Comparison of ENCODE assay signal across 24 cellular contexts in the genomic region with DNA sequence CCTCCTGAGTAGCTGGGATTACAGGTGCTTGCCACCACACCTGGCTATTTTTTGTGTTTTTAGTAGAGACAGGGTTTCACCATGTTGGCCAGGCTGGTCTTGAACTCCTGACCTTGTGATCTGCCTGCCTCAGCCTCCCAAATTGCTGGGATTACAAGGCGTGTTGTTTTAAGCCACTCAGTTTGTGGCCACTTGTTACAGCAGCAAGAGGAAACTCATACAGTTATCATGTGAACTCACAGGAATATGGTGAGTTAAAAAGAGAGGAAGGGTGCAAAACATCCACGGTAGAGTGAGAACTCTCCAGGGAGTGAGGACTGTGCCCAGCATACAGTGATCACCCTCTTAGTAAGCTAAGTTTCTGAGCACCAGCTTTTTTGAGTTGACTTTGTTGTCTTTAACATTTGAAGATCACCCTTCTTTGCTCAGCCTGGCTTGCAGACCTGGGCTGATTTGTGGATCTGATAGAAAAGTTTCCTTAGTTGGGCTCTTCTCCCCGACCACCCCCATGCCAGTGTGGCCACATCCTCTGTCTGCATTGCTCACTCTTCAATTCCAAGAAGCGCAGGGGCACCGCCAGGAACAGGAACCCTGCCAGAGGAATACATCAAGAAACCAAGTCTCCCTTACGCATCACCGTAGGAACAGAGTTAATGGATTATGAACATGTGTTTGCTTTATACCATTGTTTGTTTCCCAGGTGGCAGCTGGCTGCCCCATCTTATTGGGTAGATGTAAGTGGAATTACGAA. TPM values are rescaled to one million over a fixed set of nuclear protein-coding genes. Genes with fewer than 3 reads are reported as not detected.
DNase-seq lines count a peak whose midpoint lies in the region; ATAC-seq, FAIRE-seq and TF ChIP-seq lines count a peak whose summit lies in the region.
"Had no signal": no experiment of that assay in that cellular context is flagged by ENCODE, and none has a peak within 500 bp of the region (broad histone marks: within the 10 kb centered on the region; RNA-seq: fewer than 3 reads in every experiment).

No MANE protein-coding gene starts in this region.

- H3K4me1 Mint-ChIP-seq in brain: peaks cover 65% of the 10 kb centered on the region
- H3K4me1 Mint-ChIP-seq in CD4-positive, alpha-beta memory T cell: peaks cover 4 to 25% (median 15%) of the 10 kb centered on the region in 4 donors
- H3K4me1 Mint-ChIP-seq: B cell had no signal

- no peak overlapping the region for H2AFZ ChIP-seq in HepG2 (ENCODE audit: low read length)

- in situ Hi-C loops in HepG2 (cut with HindIII; ENCODE audit: extremely low pct_ligation_motif_present, low pct_unique_long_range_greater_than_20kb): no loop called here

- peaks cover 0 to 7% (median 0%) of the 10 kb centered on the region in 5 experiments for H3K9me3 Mint-ChIP-seq in brain
- peaks cover 0 to under 1% (median 0%) of the 10 kb centered on the region in 8 donors for H3K9me3 Mint-ChIP-seq in CD4-positive, alpha-beta memory T cell

- no peaks in the 10 kb centered on the region for H3K36me3 ChIP-seq in HepG2 (replicated peaks in 1 of 2; ENCODE audit: control insufficient read depth in 1 of 2, insufficient read depth in 2 of 2, low read length in 2 of 2)
- H3K36me3 ChIP-seq in right lobe of liver: no peaks in the 10 kb centered on the region
- peaks cover 63% of the 10 kb centered on the region for H3K36me3 ChIP-seq in CD4-positive, alpha-beta memory T cell (ENCODE audit: insufficient read depth, low read length)
- H3K36me3 ChIP-seq: adrenal gland, stomach, upper lobe of left lung had no signal

- H3K36me3 Mint-ChIP-seq in brain: no peaks in the 10 kb centered on the region
- H3K36me3 Mint-ChIP-seq in CD4-positive, alpha-beta memory T cell: peaks cover 49 to 50% of the 10 kb centered on the region in 2 donors

- POLR2A ChIA-PET in HepG2 (lab: Yijun Ruan, JAX): no interaction called here
- POLR2A ChIA-PET in CD4-positive, alpha-beta memory T cell (lab: Charles Lee; ENCODE audit: partially characterized antibody): no interaction called here

- no peak overlapping the region for H3K4me2 ChIP-seq in HepG2 (ENCODE audit: low read depth, low read length)

- H3K4me3 Mint-ChIP-seq in brain: no peak overlapping the region
- H3K4me3 Mint-ChIP-seq in CD4-positive, alpha-beta memory T cell: no peak overlapping the region
- H3K4me3 Mint-ChIP-seq: B cell had no signal

- no peaks in the 10 kb centered on the region for H4K20me1 ChIP-seq in HepG2 (ENCODE audit: insufficient read depth, low read length)

- TF ChIP-seq CTCF in HepG2 (CRISPR knock-in tag; IDR thresholded peaks at IDR 0.05): no peak
- no peak for TF ChIP-seq CTCF in right lobe of liver (IDR thresholded peaks at IDR 0.05)
- no peak for TF ChIP-seq CTCF in brain (conservative IDR thresholded peaks at IDR 0.05)

- CTCF ChIA-PET in HepG2 (lab: Yijun Ruan, JAX; ENCODE audit: low intra/inter-chr PET ratio, low total read pairs): no interaction called here
- CTCF ChIA-PET in CD4-positive, alpha-beta memory T cell (lab: Charles Lee; ENCODE audit: partially characterized antibody): no interaction called here

- H3K9ac ChIP-seq in HepG2 (ENCODE audit: insufficient read depth, low read depth, low read length): no peak overlapping the region

- H3K4me1 ChIP-seq in HepG2 (ENCODE audit: insufficient read depth, low read length): peaks cover 22% of the 10 kb centered on the region
- H3K4me1 ChIP-seq in right lobe of liver: peaks cover 0 to 6% (median 0%) of the 10 kb centered on the region in 4 donors
- peaks cover 3% of the 10 kb centered on the region for H3K4me1 ChIP-seq in CD4-positive, alpha-beta memory T cell (ENCODE audit: insufficient read depth, low read length)

- DNase-seq in DMS53 (lab: John Stamatoyannopoulos, UW) (peak; percentile 27), DMS53 treated with DMSO at 0.1 percent for 48 hours (lab: John Stamatoyannopoulos, UW; ENCODE audit: unreplicated experiment) (no peak), HepG2 (ENCODE audit: low spot score) (no peak), right lobe of liver (no peak), NOMO-1 treated with DMSO at 0.1 percent for 48 hours (lab: John Stamatoyannopoulos, UW; ENCODE audit: unreplicated experiment) (no peak)
- DNase-seq in CD4-positive, alpha-beta memory T cell: no peak
- DNase-seq: 8988T; Calu3; dorsolateral prefrontal cortex; GF-D8; H7; hypothalamus; kidney; NCI-H510A; OCI-M1; stimulated activated CD4-positive, alpha-beta T cell treated with anti-CD3 and anti-CD28 coated beads, Interleukin-2, amount 100 ng/mL, for 24 hours; stomach; upper lobe of left lung had no signal

- no peak for FAIRE-seq in HepG2 (lab: Jason Lieb, UNC)
- FAIRE-seq: kidney had no signal

- H3K27ac Mint-ChIP-seq in brain: peak overlapping the region in 3 of 5 experiments; percentile 73 to 92 (median 88)
- peak overlapping the region in 3 of 7 donors; percentile 17 to 57 (median 29) for H3K27ac Mint-ChIP-seq in CD4-positive, alpha-beta memory T cell
- H3K27ac Mint-ChIP-seq: B cell had no signal

- H3K27ac ChIP-seq in HepG2 (ENCODE audit: extremely low read length, insufficient read depth, low read length): no peak overlapping the region
- no peak overlapping the region for H3K27ac ChIP-seq in right lobe of liver
- H3K27ac ChIP-seq in CD4-positive, alpha-beta memory T cell (ENCODE audit: low read depth, low read length): no peak overlapping the region
- H3K27ac ChIP-seq: dorsolateral prefrontal cortex, epithelial cell of prostate, upper lobe of left lung, VCaP had no signal

- no peak overlapping the region for H3K4me3 ChIP-seq in HepG2 (replicated peaks in 1 of 3; ENCODE audit: insufficient read depth in 1 of 3, low read depth in 2 of 3, low read length in 3 of 3)
- H3K4me3 ChIP-seq in right lobe of liver: no peak overlapping the region
- no peak overlapping the region for H3K4me3 ChIP-seq in CD4-positive, alpha-beta memory T cell (ENCODE audit: low read length in 2 of 2)
- H3K4me3 ChIP-seq: adrenal gland, dorsolateral prefrontal cortex, stomach, upper lobe of left lung had no signal

- H3K27me3 ChIP-seq in HepG2 (ENCODE audit: control insufficient read depth in 1 of 2, insufficient read depth in 2 of 2, low read length in 2 of 2) (no peaks in the 10 kb centered on the region), right lobe of liver (no peaks in the 10 kb centered on the region)
- H3K27me3 ChIP-seq in CD4-positive, alpha-beta memory T cell (ENCODE audit: insufficient read depth, low read length): no peaks in the 10 kb centered on the region
- H3K27me3 ChIP-seq: adrenal gland, upper lobe of left lung had no signal

- intact Hi-C loops in HepG2 (cut with micrococcal nuclease; ENCODE audit: unreplicated experiment) (no loop called here), right lobe of liver (cut with DNase I) (no loop called here)
- intact Hi-C loops in CD4-positive, alpha-beta memory T cell (cut with micrococcal nuclease): no loop called here

- no peak for ATAC-seq in HepG2
- no peak for ATAC-seq in right lobe of liver
- no peak for ATAC-seq in GM18520 (IDR thresholded peaks at IDR 0.05; ENCODE audit: unreplicated experiment)

- TF ChIP-seq RAD21 in HepG2 (CRISPR knock-in tag; IDR thresholded peaks at IDR 0.05): no peak

- TF ChIP-seq POLR2A in HepG2 (IDR thresholded peaks at IDR 0.05; ENCODE audit: insufficient read depth in 1 of 2, low read depth in 2 of 2, low read length in 2 of 2) (no peak), right lobe of liver (IDR thresholded peaks at IDR 0.05) (no peak)

- 67% methylated on average over 8 of the region's 8 CpGs for WGBS in HepG2 (ENCODE audit: low lambda C conversion rate)
- WGBS in right lobe of liver (ENCODE audit: insufficient coverage, low coverage, low lambda C conversion rate, missing lambda C conversion rate): 75% methylated on average over 7 of the region's 8 CpGs

- H3K79me2 ChIP-seq in HepG2 (ENCODE audit: insufficient read depth, low read length): no peaks in the 10 kb centered on the region

- TF ChIP-seq EP300 in HepG2 (IDR thresholded peaks at IDR 0.05; ENCODE audit: low read depth in 2 of 2, low read length in 2 of 2) (no peak), HepG2 (CRISPR knock-in tag; IDR thresholded peaks at IDR 0.05; ENCODE audit: borderline replicate concordance) (no peak)

- BruUV-seq in HepG2 (replicated peaks; lab: Mats Ljungman, UMichigan): no TSS peak

- no peaks in the 10 kb centered on the region for H3K27me3 Mint-ChIP-seq in brain
- no peaks in the 10 kb centered on the region for H3K27me3 Mint-ChIP-seq in CD4-positive, alpha-beta memory T cell
- H3K27me3 Mint-ChIP-seq: B cell had no signal

- no peaks in the 10 kb centered on the region for H3K9me3 ChIP-seq in HepG2 (ENCODE audit: low read length)
- H3K9me3 ChIP-seq in right lobe of liver: no peaks in the 10 kb centered on the region
- no peaks in the 10 kb centered on the region for H3K9me3 ChIP-seq in CD4-positive, alpha-beta memory T cell (ENCODE audit: control insufficient read depth in 1 of 2, low read length in 2 of 2)
- H3K9me3 ChIP-seq: adrenal gland, stomach, upper lobe of left lung had no signal

RNA-seq across cellular contexts. Expression of a gene that starts 16.0 kb away (rescaled TPM):
- total RNA-seq in HepG2 (2016; rRNA removed; fragmentation: Illumina TruSeq; extraction: Trizol) (0.70 and 0.97 TPM in 2 replicates), right lobe of liver (1 to 10 TPM in 5 of 6 experiments, under 1 TPM in 1; 0.53 to 6.7 (median 3.7) TPM)
- total RNA-seq in HepG2 (2016; cell fraction: cytosol; rRNA removed; fragmentation: Illumina TruSeq; extraction: Trizol; ENCODE audit: low read depth): 1.1 and 2.0 TPM in 2 replicates
- total RNA-seq in HepG2 (2016; cell fraction: insoluble cytoplasmic fraction; rRNA removed; fragmentation: Illumina TruSeq; extraction: Trizol): 0.37 and 1.2 TPM in 2 replicates
- 0.80 and 2.1 TPM in 2 replicates for total RNA-seq in HepG2 (2016; cell fraction: membrane; rRNA removed; fragmentation: Illumina TruSeq; extraction: Trizol)
- not detected in 2 replicates for total RNA-seq in HepG2 (2016; cell fraction: nucleus; rRNA removed; fragmentation: Illumina TruSeq; extraction: Trizol)
- polyA plus RNA-seq in HepG2 (2011; rRNA removed) (0.50 and 1.2 TPM in 2 replicates), brain (ENCODE audit: insufficient read depth, low read depth, low replicate concordance) (6.9 TPM)
- polyA plus RNA-seq in HepG2 (2011; cell fraction: cytosol; rRNA removed): 0.30 and 0.59 TPM in 2 replicates
- 0.21 and 0.27 TPM in 2 replicates for polyA plus RNA-seq in HepG2 (2011; cell fraction: nucleus; rRNA removed)
- 2.3 TPM in 1 of 2 replicates, not detected in the other for polyA plus RNA-seq in HepG2 (2012)
- 1.2 and 1.8 TPM in 2 replicates for polyA plus RNA-seq in HepG2 (2016; cell fraction: cytosol; fragmentation: Illumina TruSeq; extraction: Trizol; ENCODE audit: low read depth)
- 1.7 and 1.9 TPM in 2 replicates for polyA plus RNA-seq in HepG2 (2016; cell fraction: insoluble cytoplasmic fraction; fragmentation: Illumina TruSeq; extraction: Trizol; ENCODE audit: low read depth)
- 2.2 and 2.3 TPM in 2 replicates for polyA plus RNA-seq in HepG2 (2016; cell fraction: membrane; fragmentation: Illumina TruSeq; extraction: Trizol; ENCODE audit: low read depth)
- 0.77 TPM in 1 of 2 replicates, not detected in the other for polyA plus RNA-seq in HepG2 (2016; cell fraction: nucleus; fragmentation: Illumina TruSeq; extraction: Trizol; ENCODE audit: insufficient read depth, low read depth)
- 0.56 and 0.91 TPM in 2 replicates for polyA minus RNA-seq in HepG2 (2011; rRNA and poly(A)+ RNA removed; ENCODE audit: low replicate concordance)
- polyA minus RNA-seq in HepG2 (2011; cell fraction: cytosol; rRNA and poly(A)+ RNA removed): not detected in 2 replicates
- not detected in 2 replicates for polyA minus RNA-seq in HepG2 (2011; cell fraction: nucleus; rRNA and poly(A)+ RNA removed)
- 10 to 100 TPM; 53.7 to 54.0 TPM for total RNA-seq in CD4-positive, alpha-beta memory T cell
- 100 to 1,000 TPM; 377 to 569 TPM for polyA plus RNA-seq in CD4-positive, alpha-beta memory T cell
- total RNA-seq: Calu3, H7 had no signal

Comparison
In these comparisons a context has a peak if more than half of its experiments do, and no peak if none do; other contexts are left out.
1. RNA of a gene that starts 16.0 kb away (total RNA-seq): 53.7 to 54.0 TPM in CD4-positive, alpha-beta memory T cell; 0.53 to 6.7 TPM in right lobe of liver and 0.37 to 2.1 TPM in HepG2; every median in the first group is over 4 times any median in the second.